Comparison of ENCODE assay signal across 10 cellular contexts in the genomic region with DNA sequence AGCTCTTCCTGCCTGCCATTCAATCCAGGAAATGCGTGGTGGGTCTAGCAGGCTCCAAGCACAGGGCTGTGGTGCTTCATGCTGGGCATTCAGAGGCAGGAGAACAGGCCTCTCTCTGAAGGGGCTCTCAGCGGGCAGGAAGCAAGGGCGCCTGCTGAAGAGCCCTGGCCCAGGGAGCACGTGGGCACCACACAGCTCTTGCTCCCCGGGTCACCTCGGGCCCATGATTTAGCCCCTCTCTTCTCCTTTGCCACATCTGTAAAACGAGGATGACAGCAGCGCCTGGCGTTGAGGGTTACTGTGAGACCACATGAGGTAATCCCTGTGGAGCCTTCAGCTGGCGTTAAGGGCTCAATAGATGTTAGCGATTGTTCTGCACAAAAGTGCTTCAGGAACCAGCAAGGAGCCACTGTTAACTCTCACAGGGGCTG. TPM values are rescaled to one million over a fixed set of nuclear protein-coding genes. Genes with fewer than 3 reads are reported as not detected.
DNase-seq lines count a peak whose midpoint lies in the region; ATAC-seq, FAIRE-seq and TF ChIP-seq lines count a peak whose summit lies in the region.
"Had no signal": no experiment of that assay in that cellular context is flagged by ENCODE, and none has a peak within 500 bp of the region (broad histone marks: within the 10 kb centered on the region; RNA-seq: fewer than 3 reads in every experiment).

No MANE protein-coding gene starts in this region.

- WGBS in small intestine, 3 donors = 55 to 68% (median 63%) methylated on average over 10 to 11 of the region's 11 CpGs

- H3K9me2 ChIP-seq in SU-DHL-6 (replicated peaks; ENCODE audit: insufficient read depth, low read length) = no peaks in the 10 kb centered on the region

- H3K9me3 Mint-ChIP-seq in neural progenitor cell = no peaks in the 10 kb centered on the region
- H3K9me3 Mint-ChIP-seq in activated T-cell treated with anti-CD3 and anti-CD28 coated beads, Interleukin-2, amount 50 U/mL, for 24 hours = no peaks in the 10 kb centered on the region

- H3K27ac ChIP-seq in SU-DHL-6 (ENCODE audit: low read depth, low read length) = no peak overlapping the region
- no peak overlapping the region for H3K27ac ChIP-seq in neural progenitor cell
- no peak overlapping the region for H3K27ac ChIP-seq in small intestine (ENCODE audit: low read depth in 1 of 2, low read length in 1 of 2)

- H3K4me3 ChIP-seq in SU-DHL-6 (ENCODE audit: insufficient read depth, low read length, poor library complexity, severe bottlenecking) = no peak overlapping the region
- H3K4me3 ChIP-seq in neural progenitor cell = peak overlapping the region; percentile 4
- no peak overlapping the region for H3K4me3 ChIP-seq in small intestine (ENCODE audit: low read depth in 1 of 2, low read length in 2 of 2)
- H3K4me3 ChIP-seq: dorsolateral prefrontal cortex had no signal

- H3K9me3 ChIP-seq in SU-DHL-6 (ENCODE audit: insufficient read depth, low read length) = no peaks in the 10 kb centered on the region
- no peaks in the 10 kb centered on the region for H3K9me3 ChIP-seq in neural progenitor cell (ENCODE audit: low read depth)
- no peaks in the 10 kb centered on the region for H3K9me3 ChIP-seq in small intestine (ENCODE audit: control insufficient read depth, low read depth)

- no peaks in the 10 kb centered on the region for H3K36me3 ChIP-seq in SU-DHL-6 (ENCODE audit: low read length)
- H3K36me3 ChIP-seq in neural progenitor cell = no peaks in the 10 kb centered on the region
- no peaks in the 10 kb centered on the region for H3K36me3 ChIP-seq in small intestine (ENCODE audit: control insufficient read depth in 2 of 2, insufficient read depth in 2 of 2, low read length in 2 of 2)

- H3K27me3 Mint-ChIP-seq in neural progenitor cell (ENCODE audit: insufficient read depth, low read depth) = peaks cover 5% of the 10 kb centered on the region
- no peaks in the 10 kb centered on the region for H3K27me3 Mint-ChIP-seq in activated T-cell treated with anti-CD3 and anti-CD28 coated beads, Interleukin-2, amount 50 U/mL, for 24 hours

- no peaks in the 10 kb centered on the region for H3F3A ChIP-seq in SU-DHL-6 (ENCODE audit: insufficient read depth)
- peaks cover 19% of the 10 kb centered on the region for H3F3A ChIP-seq in neural progenitor cell (ENCODE audit: low read depth)

- peak overlapping the region; percentile 40 for H2AFZ ChIP-seq in SU-DHL-6 (ENCODE audit: low read depth, low read length, severe bottlenecking)
- no peak overlapping the region for H2AFZ ChIP-seq in neural progenitor cell (replicated peaks)

- H3K36me3 Mint-ChIP-seq in neural progenitor cell = no peaks in the 10 kb centered on the region
- H3K36me3 Mint-ChIP-seq in activated T-cell treated with anti-CD3 and anti-CD28 coated beads, Interleukin-2, amount 50 U/mL, for 24 hours (ENCODE audit: low read depth) = no peaks in the 10 kb centered on the region

- H3K4me2 ChIP-seq in SU-DHL-6 (ENCODE audit: low read depth, low read length, poor library complexity, severe bottlenecking) (no peak overlapping the region), neural progenitor cell (peak overlapping the region; percentile 72)

- no peak overlapping the region for H3K4me3 Mint-ChIP-seq in neural progenitor cell
- no peak overlapping the region for H3K4me3 Mint-ChIP-seq in activated T-cell treated with anti-CD3 and anti-CD28 coated beads, Interleukin-2, amount 50 U/mL, for 24 hours

- no peaks in the 10 kb centered on the region for H4K20me1 ChIP-seq in SU-DHL-6 (ENCODE audit: low read depth, low read length)
- H4K20me1 ChIP-seq in neural progenitor cell (ENCODE audit: low read depth) = no peaks in the 10 kb centered on the region

- H3K9ac ChIP-seq in SU-DHL-6 (ENCODE audit: low read length) = no peak overlapping the region
- H3K9ac ChIP-seq in neural progenitor cell = no peak overlapping the region

- H3K79me2 ChIP-seq in SU-DHL-6 (ENCODE audit: insufficient read depth, low read length) (no peaks in the 10 kb centered on the region), neural progenitor cell (ENCODE audit: low read depth) (no peaks in the 10 kb centered on the region)

- H3K27me3 ChIP-seq in SU-DHL-6 (ENCODE audit: low read length) = no peaks in the 10 kb centered on the region
- no peaks in the 10 kb centered on the region for H3K27me3 ChIP-seq in neural progenitor cell
- H3K27me3 ChIP-seq in small intestine (ENCODE audit: control insufficient read depth in 2 of 2, insufficient read depth in 2 of 2, low read length in 2 of 2) = no peaks in the 10 kb centered on the region
- H3K27me3 ChIP-seq: dorsolateral prefrontal cortex had no signal

- peaks cover 14% of the 10 kb centered on the region for H3K4me1 ChIP-seq in neural progenitor cell
- H3K4me1 ChIP-seq in small intestine (ENCODE audit: control insufficient read depth in 2 of 2, insufficient read depth in 1 of 2, low read depth in 1 of 2, low read length in 1 of 2) = no peaks in the 10 kb centered on the region

- FAIRE-seq in small intestine (lab: Jason Lieb, UNC) = no peak

- no peak for TF ChIP-seq CTCF in SU-DHL-6 (IDR thresholded peaks at IDR 0.05; ENCODE audit: insufficient read depth, low read length, poor library complexity, severe bottlenecking)
- TF ChIP-seq CTCF in neural progenitor cell (IDR thresholded peaks at IDR 0.05) = no peak

- ATAC-seq in HG03521 (IDR thresholded peaks at IDR 0.05; ENCODE audit: unreplicated experiment) = no peak

- DNase-seq in GDM1 (lab: John Stamatoyannopoulos, UW) (peak; percentile 36), NCI-H146 (lab: John Stamatoyannopoulos, UW) (peak; percentile 48), neural progenitor cell (ENCODE audit: low spot score) (peak; percentile 85), small intestine (no peak), DMS114 treated with DMSO at 0.1 percent for 48 hours (lab: John Stamatoyannopoulos, UW; ENCODE audit: unreplicated experiment) (no peak)
- no peak for DNase-seq in activated T-cell treated with anti-CD3 and anti-CD28 coated beads, Interleukin-2, amount 50 U/mL, for 24 hours
- DNase-seq: Calu3, dorsolateral prefrontal cortex had no signal

- H3K27ac Mint-ChIP-seq in neural progenitor cell = peak overlapping the region; percentile 89
- no peak overlapping the region for H3K27ac Mint-ChIP-seq in activated T-cell treated with anti-CD3 and anti-CD28 coated beads, Interleukin-2, amount 50 U/mL, for 24 hours

- peaks cover 26% of the 10 kb centered on the region for H3K4me1 Mint-ChIP-seq in neural progenitor cell
- no peaks in the 10 kb centered on the region for H3K4me1 Mint-ChIP-seq in activated T-cell treated with anti-CD3 and anti-CD28 coated beads, Interleukin-2, amount 50 U/mL, for 24 hours (ENCODE audit: low read depth)

RNA-seq across cellular contexts. Expression of a gene that starts 37.6 kb away (rescaled TPM):
- 8.0 and 12.3 TPM in 2 replicates for total RNA-seq in neural progenitor cell (ENCODE audit: low replicate concordance)
- polyA plus RNA-seq in small intestine = 10 to 100 TPM in 1 of 3 donors, 1 to 10 TPM in 2; 5.9 to 27.5 (median 6.7) TPM

RNA-seq across cellular contexts. Expression of a gene that starts 53.8 kb away (rescaled TPM):
- total RNA-seq in neural progenitor cell (ENCODE audit: low replicate concordance) = 13.1 and 19.2 TPM in 2 replicates
- 10 to 100 TPM in 1 of 3 donors, 1 to 10 TPM in 2; 5.8 to 11.6 (median 7.5) TPM for polyA plus RNA-seq in small intestine

RNA-seq across cellular contexts. Expression of a gene that starts 53.9 kb away (rescaled TPM):
- 372 and 519 TPM in 2 replicates for total RNA-seq in neural progenitor cell (ENCODE audit: low replicate concordance)
- polyA plus RNA-seq in small intestine = 100 to 1,000 TPM; 425 to 497 (median 434) TPM

Comparison
In these comparisons a context has a peak if more than half of its experiments do, and no peak if none do; other contexts are left out.
1. DNase-seq: peak in GDM1 (single experiment), NCI-H146 (single experiment) and neural progenitor cell (single experiment); none in small intestine (single experiment), activated T-cell treated with anti-CD3 and anti-CD28 coated beads, Interleukin-2, amount 50 U/mL, for 24 hours (single experiment) and DMS114 treated with DMSO at 0.1 percent for 48 hours (single experiment).